15 cellular contexts compared by ENCODE assay signal in genomic region chr4:128228778-128229457, GRCh38. TPM values are rescaled to one million over a fixed set of nuclear protein-coding genes. Genes with fewer than 3 reads are reported as not detected.
DNase-seq lines count a peak whose midpoint lies in the region; ATAC-seq, FAIRE-seq and TF ChIP-seq lines count a peak whose summit lies in the region.
"Had no signal": no experiment of that assay in that cellular context is flagged by ENCODE, and none has a peak within 500 bp of the region (broad histone marks: within the 10 kb centered on the region; RNA-seq: fewer than 3 reads in every experiment).

No MANE protein-coding gene starts in this region.

- H2BK15ac ChIP-seq in mesenchymal stem cell (ENCODE audit: low read depth, poor library complexity, severe bottlenecking) = no peak overlapping the region

- no peak overlapping the region for H2BK5ac ChIP-seq in mesenchymal stem cell (ENCODE audit: low read depth, low read length, poor library complexity, severe bottlenecking)

- H3K79me1 ChIP-seq in mesenchymal stem cell (replicated peaks; ENCODE audit: low read length, poor library complexity, severe bottlenecking) = no peaks in the 10 kb centered on the region

- H3K4me1 Mint-ChIP-seq in astrocyte (ENCODE audit: low read depth, unreplicated experiment) = peaks cover 27% of the 10 kb centered on the region
- H3K4me1 Mint-ChIP-seq: CD14-positive monocyte had no signal

- H3K4me2 ChIP-seq in astrocyte (ENCODE audit: low read length) = no peak overlapping the region
- H3K4me2 ChIP-seq in mesenchymal stem cell (ENCODE audit: low read length, poor library complexity, severe bottlenecking) = no peak overlapping the region

- no peak overlapping the region for H3K9ac ChIP-seq in astrocyte (ENCODE audit: low read length)
- H3K9ac ChIP-seq in mesenchymal stem cell (ENCODE audit: low read length) = peak overlapping the region; percentile 30

- peaks cover 6% of the 10 kb centered on the region for H3K9me3 Mint-ChIP-seq in astrocyte (ENCODE audit: unreplicated experiment)
- H3K9me3 Mint-ChIP-seq: stimulated activated naive CD8-positive, alpha-beta T cell treated with anti-CD3 and anti-CD28 coated beads, Interleukin-15, Interleukin-2, amounts not matched to agents 100 ng/mL and 50 ng/mL, for 24 hours had no signal

- H3K4ac ChIP-seq in mesenchymal stem cell (ENCODE audit: low read depth in 1 of 2, low read length in 2 of 2) = no peak overlapping the region

- no peak overlapping the region for H3K4me3 ChIP-seq in astrocyte (ENCODE audit: insufficient read depth, low read depth, low read length)
- H3K4me3 ChIP-seq in mesenchymal stem cell (ENCODE audit: insufficient read depth in 1 of 2, low read depth in 1 of 2, low read length in 2 of 2) = no peak overlapping the region
- H3K4me3 ChIP-seq: GM12878 had no signal

- H3K27ac Mint-ChIP-seq in astrocyte (ENCODE audit: unreplicated experiment) = peak overlapping the region; percentile 12
- H3K27ac Mint-ChIP-seq: CD14-positive monocyte; stimulated activated naive CD8-positive, alpha-beta T cell treated with anti-CD3 and anti-CD28 coated beads, Interleukin-15, Interleukin-2, amounts not matched to agents 100 ng/mL and 50 ng/mL, for 24 hours had no signal

- H2BK120ac ChIP-seq in mesenchymal stem cell (ENCODE audit: low read depth, low read length) = no peak overlapping the region

- no peak overlapping the region for H3K18ac ChIP-seq in mesenchymal stem cell (ENCODE audit: low read depth in 1 of 2, low read length in 2 of 2)

- H2AK5ac ChIP-seq in mesenchymal stem cell (ENCODE audit: low read length, severe bottlenecking) = no peak overlapping the region

- no peak overlapping the region for H2AFZ ChIP-seq in astrocyte (ENCODE audit: low read depth, low read length)
- H2AFZ ChIP-seq in mesenchymal stem cell (ENCODE audit: low read depth, low read length) = no peak overlapping the region

- no peak overlapping the region for H3K14ac ChIP-seq in mesenchymal stem cell (ENCODE audit: low read length in 2 of 2)

- no peak for TF ChIP-seq CTCF in astrocyte (IDR thresholded peaks at IDR 0.05; ENCODE audit: insufficient read depth, low read depth, low read length)

- H3K36me3 Mint-ChIP-seq in astrocyte (ENCODE audit: low read depth, unreplicated experiment) = peaks cover 2% of the 10 kb centered on the region
- H3K36me3 Mint-ChIP-seq: CD14-positive monocyte had no signal

- H3K9me3 ChIP-seq in astrocyte (ENCODE audit: insufficient read depth, low read depth, low read length) (no peaks in the 10 kb centered on the region), mesenchymal stem cell (ENCODE audit: control insufficient read depth, low read length) (no peaks in the 10 kb centered on the region)

- no peak overlapping the region for H3K4me3 Mint-ChIP-seq in astrocyte (ENCODE audit: unreplicated experiment)
- H3K4me3 Mint-ChIP-seq: CD14-positive monocyte; stimulated activated naive CD8-positive, alpha-beta T cell treated with anti-CD3 and anti-CD28 coated beads, Interleukin-15, Interleukin-2, amounts not matched to agents 100 ng/mL and 50 ng/mL, for 24 hours had no signal

- no peaks in the 10 kb centered on the region for H4K20me1 ChIP-seq in astrocyte (ENCODE audit: insufficient read depth, low read length)

- H3K23ac ChIP-seq in mesenchymal stem cell (ENCODE audit: low read length in 2 of 2) = no peak overlapping the region

- H4K91ac ChIP-seq in mesenchymal stem cell (ENCODE audit: low read length) = no peak overlapping the region

- no peaks in the 10 kb centered on the region for H3K27me3 Mint-ChIP-seq in astrocyte (ENCODE audit: low read depth, unreplicated experiment)

- no peak for FAIRE-seq in astrocyte (lab: Jason Lieb, UNC)
- FAIRE-seq: GM12878 had no signal

- no peaks in the 10 kb centered on the region for H3K79me2 ChIP-seq in astrocyte (ENCODE audit: insufficient read depth, low read length)

- DNase-seq in DMS 273 treated with DMSO at 0.1 percent for 48 hours (lab: John Stamatoyannopoulos, UW) (peak; percentile 96), NCI-H1694 (lab: John Stamatoyannopoulos, UW) (peak; percentile 31), astrocyte (ENCODE audit: low read depth) (no peak), mesenchymal stem cell (no peak), SKM-1 treated with dmso at 0.1 percent for 144 hours (lab: John Stamatoyannopoulos, UW; ENCODE audit: unreplicated experiment) (no peak), anterior cingulate cortex (lab: John Stamatoyannopoulos, UW) (no peak)
- DNase-seq: activated effector memory CD4-positive, alpha-beta T cell treated with Interleukin-2 at 50 U/mL for 16 hours; left cardiac atrium; stimulated activated CD4-positive, alpha-beta T cell treated with anti-CD3 and anti-CD28 coated beads, Interleukin-1b, Interleukin-23, amount 100 ng/mL, for 48 hours; T-helper 1 cell had no signal

- WGBS in mesenchymal stem cell = 67% methylated on average over 1 of the region's 3 CpGs

- ATAC-seq in GM21447 (IDR thresholded peaks at IDR 0.05; ENCODE audit: unreplicated experiment) (no peak), HG03342 (IDR thresholded peaks at IDR 0.05; ENCODE audit: unreplicated experiment) (no peak)
- ATAC-seq: GM12878, left cardiac atrium had no signal

- H3K36me3 ChIP-seq in astrocyte (ENCODE audit: insufficient read depth, low read length) (no peaks in the 10 kb centered on the region), mesenchymal stem cell (ENCODE audit: control insufficient read depth in 1 of 2, insufficient read depth in 2 of 2, low read depth in 1 of 2, low read length in 2 of 2) (no peaks in the 10 kb centered on the region)

- H3K27ac ChIP-seq in astrocyte (ENCODE audit: low read depth, low read length) = peak overlapping the region; percentile 23
- H3K27ac ChIP-seq in mesenchymal stem cell (ENCODE audit: low read length, poor library complexity, severe bottlenecking) = peak overlapping the region; percentile 46

- H3K27me3 ChIP-seq in astrocyte (ENCODE audit: insufficient read depth, low read length) = no peaks in the 10 kb centered on the region
- no peaks in the 10 kb centered on the region for H3K27me3 ChIP-seq in mesenchymal stem cell (ENCODE audit: control insufficient read depth in 1 of 2, insufficient read depth in 1 of 2, low read length in 2 of 2)

- no peak overlapping the region for H4K8ac ChIP-seq in mesenchymal stem cell (ENCODE audit: low read length)

- H3K4me1 ChIP-seq in astrocyte (ENCODE audit: insufficient read depth, low read length) (peaks cover 21% of the 10 kb centered on the region), mesenchymal stem cell (ENCODE audit: control insufficient read depth, insufficient read depth, low read depth, low read length) (peaks cover 4% of the 10 kb centered on the region)

- no peak overlapping the region for H2BK12ac ChIP-seq in mesenchymal stem cell (ENCODE audit: low read length in 2 of 2)

RNA-seq across cellular contexts. Expression of gene PGRMC2, which starts 58.7 kb away (rescaled TPM):
- 158 and 161 TPM in 2 replicates for total RNA-seq in astrocyte
- 117 TPM for polyA plus RNA-seq in mesenchymal stem cell (2013, experiment 1 of 2)
- 116 TPM for polyA plus RNA-seq in mesenchymal stem cell (2013, experiment 2 of 2)

Comparison
In these comparisons a context has a peak if more than half of its experiments do, and no peak if none do; other contexts are left out.
1. DNase-seq: peak in DMS 273 treated with DMSO at 0.1 percent for 48 hours (single experiment) and NCI-H1694 (single experiment); none in astrocyte (single experiment), mesenchymal stem cell (single experiment), SKM-1 treated with dmso at 0.1 percent for 144 hours (single experiment) and anterior cingulate cortex (0 of 58).